Comparison of ENCODE assay signal across 10 cellular contexts in the genomic region with DNA sequence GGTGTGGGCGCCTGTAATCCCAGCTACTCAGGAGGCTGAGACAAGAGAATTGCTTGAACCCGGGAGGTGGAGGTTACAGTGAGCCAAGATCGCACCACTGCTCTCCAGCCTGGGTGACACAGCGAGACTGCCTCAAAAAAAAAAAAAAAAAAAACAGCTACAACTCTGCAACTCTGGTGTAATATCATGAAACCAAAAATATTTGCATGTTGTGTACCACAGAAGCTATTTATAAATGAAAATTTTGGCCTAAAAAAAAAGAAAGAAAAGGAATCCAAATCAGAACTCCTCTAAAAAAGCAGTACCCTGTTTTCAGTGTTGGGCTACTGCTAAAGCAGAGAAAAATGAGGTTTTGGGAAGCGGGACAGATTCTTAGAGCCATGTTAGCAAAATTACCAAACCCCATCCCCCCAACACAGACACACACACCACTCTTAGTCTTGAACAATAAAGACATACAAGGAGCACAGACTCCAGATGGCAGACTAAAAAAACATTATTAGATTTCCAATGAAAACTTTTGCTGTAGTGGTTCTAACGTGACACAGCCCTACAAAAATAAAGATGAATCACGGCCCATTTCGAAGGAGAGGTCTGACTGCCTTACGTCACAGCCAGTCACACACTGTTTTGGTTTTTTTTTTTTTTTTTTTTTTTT. TPM values are rescaled to one million over a fixed set of nuclear protein-coding genes. Genes with fewer than 3 reads are reported as not detected.
DNase-seq lines count a peak whose midpoint lies in the region; ATAC-seq lines count a peak whose summit lies in the region.
"Had no signal": no experiment of that assay in that cellular context is flagged by ENCODE, and none has a peak within 500 bp of the region (broad histone marks: within the 10 kb centered on the region; RNA-seq: fewer than 3 reads in every experiment).

No MANE protein-coding gene starts in this region.

- peaks cover 14% of the 10 kb centered on the region for H3K9me3 Mint-ChIP-seq in T-helper 2 cell treated with Interferon-gamma antibody and Interleukin-4, amounts not matched to agents 5 μg/mL and 100 μg/mL, for 36 hours

- H3K4me1 Mint-ChIP-seq in T-helper 2 cell treated with Interferon-gamma antibody and Interleukin-4, amounts not matched to agents 5 μg/mL and 100 μg/mL, for 36 hours (ENCODE audit: low read depth): no peaks in the 10 kb centered on the region

- H3K27me3 Mint-ChIP-seq in T-helper 2 cell treated with Interferon-gamma antibody and Interleukin-4, amounts not matched to agents 5 μg/mL and 100 μg/mL, for 36 hours (ENCODE audit: low read depth): no peaks in the 10 kb centered on the region

- no peak overlapping the region for H3K4me3 Mint-ChIP-seq in T-helper 2 cell treated with Interferon-gamma antibody and Interleukin-4, amounts not matched to agents 5 μg/mL and 100 μg/mL, for 36 hours

- ATAC-seq in GM21367 (IDR thresholded peaks at IDR 0.05; ENCODE audit: unreplicated experiment) (peak; percentile 51), HG03097 (IDR thresholded peaks at IDR 0.05; ENCODE audit: low FRiP score, unreplicated experiment) (no peak), GM21360 (IDR thresholded peaks at IDR 0.05; ENCODE audit: unreplicated experiment) (no peak)

- DNase-seq in SK-N-MC (ENCODE audit: low read depth, low spot score) (no peak), glomerular visceral epithelial cell (ENCODE audit: extremely low spot score) (peak; percentile 36), LoVo (ENCODE audit: low spot score) (no peak)
- DNase-seq in T-helper 2 cell treated with Interferon-gamma antibody and Interleukin-4, amounts not matched to agents 5 μg/mL and 100 μg/mL, for 36 hours (ENCODE audit: low spot score): no peak
- DNase-seq: activated effector memory CD4-positive, alpha-beta T cell treated with anti-CD3 and anti-CD28 coated beads, Interleukin-2, amount 50 U/mL, for 16 hours; NCI-H774 had no signal

- H3K9me3 ChIP-seq in SK-N-MC (ENCODE audit: low read depth, low read length): no peaks in the 10 kb centered on the region

- H3K4me3 ChIP-seq in SK-N-MC: no peak overlapping the region

- H3K27ac Mint-ChIP-seq in T-helper 2 cell treated with Interferon-gamma antibody and Interleukin-4, amounts not matched to agents 5 μg/mL and 100 μg/mL, for 36 hours: no peak overlapping the region

- no peaks in the 10 kb centered on the region; the same call in 1 of the 2 replicates for H3K36me3 ChIP-seq in SK-N-MC (ENCODE audit: insufficient read depth, low read length)

- no peak overlapping the region for H3K9ac ChIP-seq in SK-N-MC (ENCODE audit: insufficient read length)

- peak overlapping the region; percentile 65 for H3K27ac ChIP-seq in SK-N-MC
- peak overlapping the region; percentile 57 for H3K27ac ChIP-seq in temporal lobe (ENCODE audit: low read depth, low read length)

- peaks cover 2% of the 10 kb centered on the region for H3K36me3 Mint-ChIP-seq in T-helper 2 cell treated with Interferon-gamma antibody and Interleukin-4, amounts not matched to agents 5 μg/mL and 100 μg/mL, for 36 hours (ENCODE audit: low read depth)

RNA-seq across cellular contexts. Expression of gene INSR, which starts 51.5 kb away (rescaled TPM):
- total RNA-seq in temporal lobe: 65.4 TPM
